18 cellular contexts compared by ENCODE assay signal in genomic region chr7:40922316-40922670, GRCh38.
DNase-seq lines count a peak whose midpoint lies in the region; ATAC-seq, FAIRE-seq and TF ChIP-seq lines count a peak whose summit lies in the region.
"Had no signal": no experiment of that assay in that cellular context is flagged by ENCODE, and none has a peak within 500 bp of the region (broad histone marks: within the 10 kb centered on the region; RNA-seq: fewer than 3 reads in every experiment).

No MANE protein-coding gene starts in this region.

- H3K4me3 ChIP-seq in astrocyte (ENCODE audit: insufficient read depth, low read depth, low read length) (no peak overlapping the region), foreskin fibroblast (ENCODE audit: low read depth in 1 of 2, low read length in 2 of 2) (no peak overlapping the region), smooth muscle cell (no peak overlapping the region)
- H3K4me3 ChIP-seq: K562, left ventricle myocardium inferior had no signal

- H2AFZ ChIP-seq in astrocyte (ENCODE audit: low read depth, low read length) (peak overlapping the region; percentile 9), smooth muscle cell (ENCODE audit: low read depth) (no peak overlapping the region)

- no peak overlapping the region for H3K9ac ChIP-seq in astrocyte (ENCODE audit: low read length)
- peak overlapping the region; percentile 58 for H3K9ac ChIP-seq in smooth muscle cell (ENCODE audit: low read depth)

- H4K20me1 ChIP-seq in astrocyte (ENCODE audit: insufficient read depth, low read length) (no peaks in the 10 kb centered on the region), smooth muscle cell (ENCODE audit: low read depth) (no peaks in the 10 kb centered on the region)

- peaks cover 14% of the 10 kb centered on the region for H3K4me1 ChIP-seq in astrocyte (ENCODE audit: insufficient read depth, low read length)
- H3K4me1 ChIP-seq in smooth muscle cell (ENCODE audit: low read depth): peaks cover 4% of the 10 kb centered on the region
- H3K4me1 ChIP-seq: left ventricle myocardium inferior had no signal

- H3K9me3 ChIP-seq in astrocyte (ENCODE audit: insufficient read depth, low read depth, low read length) (no peaks in the 10 kb centered on the region), smooth muscle cell (replicated peaks; ENCODE audit: low read depth) (no peaks in the 10 kb centered on the region)

- H3F3A ChIP-seq in smooth muscle cell (ENCODE audit: low read depth): peaks cover 5% of the 10 kb centered on the region

- peaks cover 7% of the 10 kb centered on the region for H3K9me3 Mint-ChIP-seq in astrocyte (ENCODE audit: unreplicated experiment)
- no peaks in the 10 kb centered on the region for H3K9me3 Mint-ChIP-seq in activated naive CD8-positive, alpha-beta T cell treated with anti-CD3 and anti-CD28 coated beads for 36 hours

- no peaks in the 10 kb centered on the region for H3K36me3 ChIP-seq in astrocyte (ENCODE audit: insufficient read depth, low read length)
- no peaks in the 10 kb centered on the region for H3K36me3 ChIP-seq in smooth muscle cell (ENCODE audit: low read depth)
- H3K36me3 ChIP-seq: left ventricle myocardium inferior had no signal

- H3K27ac Mint-ChIP-seq in astrocyte (ENCODE audit: unreplicated experiment): peak overlapping the region; percentile 77
- no peak overlapping the region for H3K27ac Mint-ChIP-seq in activated naive CD8-positive, alpha-beta T cell treated with anti-CD3 and anti-CD28 coated beads for 36 hours
- H3K27ac Mint-ChIP-seq: activated B cell treated with CpG ODN at 0.5 μM for 24 hours; activated naive CD8-positive, alpha-beta T cell treated with anti-CD3 and anti-CD28 coated beads, Interleukin-2, amount 10 ng/mL, durations not matched to agents 7 days and 5 days had no signal

- 52% methylated on average over 1 of the region's 1 CpG for WGBS in smooth muscle cell (ENCODE audit: low lambda C conversion rate)

- peak; percentile 91 for FAIRE-seq in astrocyte (lab: Jason Lieb, UNC)
- FAIRE-seq: K562 had no signal

- H3K27ac ChIP-seq in astrocyte (ENCODE audit: low read depth, low read length) (no peak overlapping the region), smooth muscle cell (ENCODE audit: low read depth) (peak overlapping the region; percentile 89)
- H3K27ac ChIP-seq: left ventricle myocardium inferior had no signal

- no peak overlapping the region for H3K4me2 ChIP-seq in astrocyte (ENCODE audit: low read length)
- peak overlapping the region; percentile 15 for H3K4me2 ChIP-seq in smooth muscle cell

- H3K4me3 Mint-ChIP-seq in astrocyte (ENCODE audit: unreplicated experiment): no peak overlapping the region
- no peak overlapping the region for H3K4me3 Mint-ChIP-seq in activated naive CD8-positive, alpha-beta T cell treated with anti-CD3 and anti-CD28 coated beads for 36 hours
- H3K4me3 Mint-ChIP-seq: activated B cell treated with CpG ODN at 0.5 μM for 24 hours; activated naive CD8-positive, alpha-beta T cell treated with anti-CD3 and anti-CD28 coated beads, Interleukin-2, amount 10 ng/mL, durations not matched to agents 7 days and 5 days; neural crest cell had no signal

- DNase-seq in HCEC 1CT: peak; percentile 46
- peak; percentile 77 for DNase-seq in astrocyte (ENCODE audit: low read depth)
- DNase-seq in foreskin fibroblast: peak; percentile 77 to 89
- no peak for DNase-seq in smooth muscle cell (lab: John Stamatoyannopoulos, UW; ENCODE audit: unreplicated experiment)
- no peak for DNase-seq in pons (ENCODE audit: low spot score)
- DNase-seq in activated naive CD8-positive, alpha-beta T cell treated with anti-CD3 and anti-CD28 coated beads for 36 hours: no peak
- DNase-seq in Ammon's horn (ENCODE audit: low spot score): no peak
- DNase-seq: activated B cell treated with CpG ODN at 0.5 μM for 24 hours; activated naive CD8-positive, alpha-beta T cell treated with anti-CD3 and anti-CD28 coated beads, Interleukin-2, amount 10 ng/mL, durations not matched to agents 7 days and 5 days; COR-L47; cortex of kidney; glutamatergic neuron; left ventricle myocardium inferior; NCI-H187; substantia nigra had no signal

- peaks cover 29% of the 10 kb centered on the region for H3K4me1 Mint-ChIP-seq in astrocyte (ENCODE audit: low read depth, unreplicated experiment)
- no peaks in the 10 kb centered on the region for H3K4me1 Mint-ChIP-seq in activated naive CD8-positive, alpha-beta T cell treated with anti-CD3 and anti-CD28 coated beads for 36 hours
- H3K4me1 Mint-ChIP-seq: activated B cell treated with CpG ODN at 0.5 μM for 24 hours; activated naive CD8-positive, alpha-beta T cell treated with anti-CD3 and anti-CD28 coated beads, Interleukin-2, amount 10 ng/mL, durations not matched to agents 7 days and 5 days; neural crest cell had no signal

- H3K27me3 ChIP-seq in astrocyte (ENCODE audit: insufficient read depth, low read length): no peaks in the 10 kb centered on the region
- no peaks in the 10 kb centered on the region for H3K27me3 ChIP-seq in smooth muscle cell (ENCODE audit: low read depth)

- no peak for TF ChIP-seq CTCF in astrocyte (IDR thresholded peaks at IDR 0.05; ENCODE audit: insufficient read depth, low read depth, low read length)
- TF ChIP-seq CTCF in foreskin fibroblast (IDR thresholded peaks at IDR 0.05; ENCODE audit: low read depth, low read length): no peak
- no peak for TF ChIP-seq CTCF in smooth muscle cell (IDR thresholded peaks at IDR 0.05; ENCODE audit: borderline replicate concordance, insufficient read depth, poor library complexity, severe bottlenecking)

- no peaks in the 10 kb centered on the region for H3K79me2 ChIP-seq in astrocyte (ENCODE audit: insufficient read depth, low read length)
- no peaks in the 10 kb centered on the region for H3K79me2 ChIP-seq in smooth muscle cell (ENCODE audit: low read depth)

- no peaks in the 10 kb centered on the region for H3K27me3 Mint-ChIP-seq in astrocyte (ENCODE audit: low read depth, unreplicated experiment)
- H3K27me3 Mint-ChIP-seq in activated naive CD8-positive, alpha-beta T cell treated with anti-CD3 and anti-CD28 coated beads for 36 hours: no peaks in the 10 kb centered on the region
- H3K27me3 Mint-ChIP-seq: activated B cell treated with CpG ODN at 0.5 μM for 24 hours; activated naive CD8-positive, alpha-beta T cell treated with anti-CD3 and anti-CD28 coated beads, Interleukin-2, amount 10 ng/mL, durations not matched to agents 7 days and 5 days had no signal

- no peak for ATAC-seq in GM18909 (IDR thresholded peaks at IDR 0.05; ENCODE audit: poor library complexity, unreplicated experiment)
- ATAC-seq: K562 had no signal

- no peaks in the 10 kb centered on the region for H3K36me3 Mint-ChIP-seq in astrocyte (ENCODE audit: low read depth, unreplicated experiment)
- H3K36me3 Mint-ChIP-seq in activated naive CD8-positive, alpha-beta T cell treated with anti-CD3 and anti-CD28 coated beads for 36 hours: no peaks in the 10 kb centered on the region
- H3K36me3 Mint-ChIP-seq: activated naive CD8-positive, alpha-beta T cell treated with anti-CD3 and anti-CD28 coated beads, Interleukin-2, amount 10 ng/mL, durations not matched to agents 7 days and 5 days had no signal

Comparison
In these comparisons a context has a peak if more than half of its experiments do, and no peak if none do; other contexts are left out.
1. DNase-seq: peak in HCEC 1CT (single experiment), astrocyte (single experiment) and foreskin fibroblast (2 of 2); none in smooth muscle cell (single experiment), pons (single experiment), activated naive CD8-positive, alpha-beta T cell treated with anti-CD3 and anti-CD28 coated beads for 36 hours (single experiment) and Ammon's horn (single experiment).